ENCODE assay signal across 8 cellular contexts in the genomic region with DNA sequence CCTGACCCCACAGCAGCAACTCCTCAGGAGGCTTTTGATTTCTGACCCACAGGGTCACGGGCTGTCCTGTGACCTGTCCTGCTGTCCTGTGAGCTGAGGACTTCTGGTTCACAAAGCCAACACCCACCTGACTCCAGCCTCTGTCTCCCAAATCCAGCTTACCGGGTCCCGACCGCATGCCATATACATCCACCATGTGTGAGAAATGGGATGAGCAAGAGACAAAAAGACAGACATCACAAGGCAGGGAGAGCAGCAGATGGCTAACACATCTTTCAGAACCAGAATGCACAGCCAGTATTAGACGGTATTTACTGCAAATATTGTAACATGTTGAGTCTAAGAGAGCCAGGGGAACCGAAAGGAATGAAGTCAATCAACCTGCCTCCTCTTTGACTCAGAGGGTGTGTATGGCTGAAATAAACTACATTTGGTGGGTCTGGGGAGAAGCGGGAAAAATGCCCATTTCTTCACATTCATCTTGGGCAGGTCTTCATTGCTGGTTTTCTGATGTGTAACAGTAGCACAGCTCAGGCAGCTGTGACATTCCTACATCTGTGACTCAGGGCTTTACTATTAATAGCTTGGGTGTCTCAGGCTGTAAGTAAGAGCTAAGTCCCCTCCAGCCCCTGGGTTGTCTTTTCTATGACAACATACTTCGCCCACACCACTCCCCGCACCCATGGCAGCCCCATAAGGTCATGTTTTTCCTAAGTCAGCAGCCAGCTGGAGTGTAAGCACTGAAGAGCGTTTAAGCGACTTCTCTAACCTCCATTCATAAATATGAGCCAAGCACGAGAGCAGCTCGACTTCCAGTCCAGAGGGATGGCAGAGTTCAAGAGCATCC. TPM values are rescaled to one million over a fixed set of nuclear protein-coding genes. Genes with fewer than 3 reads are reported as not detected.
DNase-seq lines count a peak whose midpoint lies in the region; ATAC-seq and TF ChIP-seq lines count a peak whose summit lies in the region.

No MANE protein-coding gene starts in this region.

- H3K4me1 ChIP-seq in psoas muscle, result peaks cover 38% of the 10 kb centered on the region

- DNase-seq in A172 (ENCODE audit: low spot score) (peak; percentile 94), SW480 (ENCODE audit: low spot score) (peak; percentile 77), globus pallidus (ENCODE audit: low spot score) (peak; percentile 13), psoas muscle (peak in 1 of 2 donors; percentile 36)
- DNase-seq in stimulated activated naive CD4-positive, alpha-beta T cell (lab: John Stamatoyannopoulos, UW), result no peak
- DNase-seq in stimulated activated CD8-positive, alpha-beta memory T cell treated with anti-CD3 and anti-CD28 coated beads, Interleukin-4, amount 100 ng/mL, for 48 hours, result no peak

- intact Hi-C loops in psoas muscle (cut with DNase I), result loop anchor here in 1 of 2 donors (10.0 kb wide), 1 partner anchor 152 kb away; no protein-coding TSS in a partner anchor

- H3K9me3 ChIP-seq in psoas muscle, result no peaks in the 10 kb centered on the region

- ATAC-seq in GM21526 (IDR thresholded peaks at IDR 0.05; ENCODE audit: low FRiP score, unreplicated experiment) (peak; percentile 48), psoas muscle (peak; percentile 91 to 93 (median 92)), GM21367 (IDR thresholded peaks at IDR 0.05; ENCODE audit: unreplicated experiment) (no peak)

- H3K27me3 ChIP-seq in psoas muscle (ENCODE audit: insufficient read depth in 3 of 3, low read length in 2 of 3), result peaks cover 0 to 59% (median 10%) of the 10 kb centered on the region in 3 donors

- 9 to 13% (median 12%) methylated on average over 13 of the region's 13 CpGs for WGBS in psoas muscle, 3 donors

- no peak for TF ChIP-seq CTCF in psoas muscle (IDR thresholded peaks at IDR 0.05)

- peak overlapping the region; percentile 47 for H3K27ac ChIP-seq in psoas muscle

- peak overlapping the region; percentile 67 for H3K4me3 ChIP-seq in psoas muscle

- H3K36me3 ChIP-seq in psoas muscle (ENCODE audit: insufficient read depth in 1 of 2, low read depth in 1 of 2), result peaks cover 0 to 2% of the 10 kb centered on the region in 2 donors

RNA-seq across cellular contexts. Expression of gene ABLIM1, which starts 25.0 kb away (rescaled TPM):
- total RNA-seq in A172 (2014; rRNA removed; shearing (Covaris generic)), result 1.8 and 2.3 TPM in 2 replicates
- total RNA-seq in psoas muscle, result 100 to 1,000 TPM in 2 of 4 donors, 10 to 100 TPM in 2; 21.8 to 183 (median 66.8) TPM
- polyA plus RNA-seq in psoas muscle, result 10 to 100 TPM; 15.4 to 17.2 (median 16.5) TPM

Comparison
In these comparisons a context has a peak if more than half of its experiments do, and no peak if none do; other contexts are left out.
1. DNase-seq: peak in A172 (single experiment), SW480 (single experiment) and globus pallidus (single experiment); none in stimulated activated naive CD4-positive, alpha-beta T cell (0 of 6) and stimulated activated CD8-positive, alpha-beta memory T cell treated with anti-CD3 and anti-CD28 coated beads, Interleukin-4, amount 100 ng/mL, for 48 hours (single experiment).